16 cellular contexts compared by ENCODE assay signal in the genomic region with DNA sequence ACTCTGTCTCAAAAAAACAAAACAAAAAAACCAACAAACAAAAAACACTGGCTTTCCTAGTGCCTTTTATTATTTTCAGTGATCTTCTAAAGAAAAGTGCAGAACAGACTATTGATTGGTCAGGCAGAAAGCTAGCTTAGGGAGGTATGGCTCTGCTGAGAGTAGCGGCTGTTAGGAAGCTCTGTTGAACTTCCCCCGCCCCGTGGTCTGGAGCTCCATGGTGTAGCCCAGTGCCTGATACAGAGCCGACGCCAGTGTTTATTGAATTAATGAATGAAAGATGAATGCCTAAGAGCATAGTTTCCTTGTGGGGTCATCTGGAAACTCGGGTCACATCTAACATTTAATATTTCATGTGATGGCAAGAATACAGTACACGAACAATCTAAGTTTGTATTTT.
DNase-seq lines count a peak whose midpoint lies in the region; ATAC-seq and TF ChIP-seq lines count a peak whose summit lies in the region.
"Had no signal": no experiment of that assay in that cellular context is flagged by ENCODE, and none has a peak within 500 bp of the region (broad histone marks: within the 10 kb centered on the region; RNA-seq: fewer than 3 reads in every experiment).

No MANE protein-coding gene starts in this region.

- H3K4me1 ChIP-seq in ACC112 (ENCODE audit: control insufficient read depth, insufficient read depth, low read length, unreplicated experiment) (peaks cover 7% of the 10 kb centered on the region), BE2C (no peaks in the 10 kb centered on the region; the same call in 1 of the 2 replicates), GM23248 (ENCODE audit: insufficient read depth) (no peaks in the 10 kb centered on the region)
- H3K4me1 ChIP-seq: BLaER1 had no signal

- DNase-seq in BE2C (peak; percentile 53), globus pallidus (ENCODE audit: low spot score) (peak; percentile 68), substantia nigra (lab: John Stamatoyannopoulos, UW) (peak in 14 of 49 donors; percentile 8 to 53 (median 24)), GM23248 (no peak)
- DNase-seq: AML-193; Calu3; CD8-positive, alpha-beta T cell; DMS79 treated with DMSO at 0.1 percent for 48 hours; GF-D8; HCEC 1CT; IMR-90 had no signal

- no peaks in the 10 kb centered on the region for H4K20me1 ChIP-seq in GM23248 (ENCODE audit: insufficient read depth)
- H4K20me1 ChIP-seq: BLaER1 had no signal

- peak overlapping the region; percentile 77 for H2AFZ ChIP-seq in ACC112 (ENCODE audit: low read length, unreplicated experiment)
- no peak overlapping the region for H2AFZ ChIP-seq in GM23248

- H3K27me3 ChIP-seq in ACC112 (ENCODE audit: insufficient read depth, low read length) (no peaks in the 10 kb centered on the region), BE2C (no peaks in the 10 kb centered on the region), GM23248 (replicated peaks; ENCODE audit: insufficient read depth) (no peaks in the 10 kb centered on the region)
- H3K27me3 ChIP-seq: BLaER1 had no signal

- H3K9ac ChIP-seq in GM23248: no peak overlapping the region
- H3K9ac ChIP-seq: BLaER1 had no signal

- H3K79me2 ChIP-seq in ACC112 (ENCODE audit: control insufficient read depth, insufficient read depth, low read length, unreplicated experiment) (no peaks in the 10 kb centered on the region), GM23248 (ENCODE audit: insufficient read depth) (no peaks in the 10 kb centered on the region)

- H3K9me3 ChIP-seq in BE2C (no peaks in the 10 kb centered on the region), GM23248 (ENCODE audit: low read depth) (no peaks in the 10 kb centered on the region)
- H3K9me3 ChIP-seq: BLaER1 had no signal

- H3K4me3 ChIP-seq in ACC112 (ENCODE audit: low read depth, low read length) (no peak overlapping the region), BE2C (ENCODE audit: low read depth, low read length) (peak overlapping the region; percentile 25), GM23248 (no peak overlapping the region)
- H3K4me3 ChIP-seq: BLaER1, K562 had no signal

- ATAC-seq in GM18870 (IDR thresholded peaks at IDR 0.05; ENCODE audit: unreplicated experiment): no peak
- ATAC-seq: CD8-positive, alpha-beta T cell; K562 had no signal

- in situ Hi-C loops in GM23248 (cut with MboI): no loop called here

- H3K36me3 ChIP-seq in ACC112 (ENCODE audit: insufficient read depth, low read length) (no peaks in the 10 kb centered on the region), BE2C (no peaks in the 10 kb centered on the region), GM23248 (ENCODE audit: low read depth) (no peaks in the 10 kb centered on the region)
- H3K36me3 ChIP-seq: BLaER1 had no signal

- no peak overlapping the region; the same call in 1 of the 2 replicates for H3K27ac ChIP-seq in ACC112 (ENCODE audit: low read depth, low read length)
- H3K27ac ChIP-seq in substantia nigra (ENCODE audit: low read depth, low read length, poor library complexity, severe bottlenecking): peak overlapping the region; percentile 52
- no peak overlapping the region for H3K27ac ChIP-seq in GM23248
- H3K27ac ChIP-seq: BLaER1, HL-60 had no signal

- no peaks in the 10 kb centered on the region for H3K9me2 ChIP-seq in GM23248 (ENCODE audit: insufficient read depth)

- no peak for TF ChIP-seq CTCF in BE2C (IDR thresholded peaks at IDR 0.05; ENCODE audit: low read depth, low read length)

- no peak overlapping the region for H3K4me2 ChIP-seq in GM23248 (ENCODE audit: unreplicated experiment)
- H3K4me2 ChIP-seq: BLaER1 had no signal

- WGBS in GM23248 (ENCODE audit: low coverage in 1 of 2, low lambda C conversion rate in 2 of 2, missing lambda C conversion rate in 2 of 2), 2 experiments: 77 to 80% methylated on average over 7 of the region's 7 CpGs

- H3F3A ChIP-seq in GM23248 (ENCODE audit: insufficient read depth): no peaks in the 10 kb centered on the region
